Comparison of ENCODE assay signal across 22 cellular contexts in the genomic region with DNA sequence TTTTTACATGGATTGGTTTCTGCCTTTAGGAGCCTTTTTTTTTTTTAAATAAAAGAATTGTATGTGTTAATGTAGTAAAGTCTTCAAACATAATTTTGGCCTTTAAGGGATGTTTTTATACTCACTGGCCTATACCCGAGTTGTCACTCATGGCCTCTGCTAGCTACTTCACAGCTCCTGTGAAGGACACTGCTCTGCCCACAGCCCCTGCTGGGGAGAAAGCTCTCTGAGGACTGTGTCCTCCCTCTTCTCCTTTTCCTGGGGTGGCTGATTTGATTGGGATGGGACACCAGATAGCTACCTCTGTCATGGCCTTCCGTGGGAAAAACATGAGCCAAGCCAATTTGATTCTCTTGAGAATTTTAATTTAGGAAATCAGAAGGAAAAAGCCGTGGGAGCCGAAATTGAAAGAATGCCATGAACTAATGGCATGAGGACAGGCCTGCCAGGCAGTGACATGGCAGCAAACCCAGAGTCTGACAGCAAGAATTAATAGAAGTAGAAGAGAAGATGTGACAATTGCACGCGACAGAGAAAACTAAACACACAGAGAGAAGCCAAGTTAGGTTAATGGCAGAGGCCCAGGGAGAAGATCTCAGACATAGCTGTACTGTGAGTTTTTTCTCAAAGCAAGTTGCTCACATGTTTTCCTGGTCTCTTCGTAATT.
DNase-seq lines count a peak whose midpoint lies in the region; ATAC-seq and TF ChIP-seq lines count a peak whose summit lies in the region.
"Had no signal": no experiment of that assay in that cellular context is flagged by ENCODE, and none has a peak within 500 bp of the region (broad histone marks: within the 10 kb centered on the region; RNA-seq: fewer than 3 reads in every experiment).

No MANE protein-coding gene starts in this region.

- peak overlapping the region; percentile 36 to 91 for H3K27ac ChIP-seq in ascending aorta
- H3K27ac ChIP-seq in heart left ventricle = peak overlapping the region; percentile 26 to 90 (median 76)
- peak overlapping the region; percentile 69 for H3K27ac ChIP-seq in psoas muscle
- peak overlapping the region; percentile 37 to 40 for H3K27ac ChIP-seq in uterus
- H3K27ac ChIP-seq: neural progenitor cell, PC-9 had no signal

- H3K9me3 ChIP-seq in ascending aorta = no peaks in the 10 kb centered on the region
- no peaks in the 10 kb centered on the region for H3K9me3 ChIP-seq in heart left ventricle
- no peaks in the 10 kb centered on the region for H3K9me3 ChIP-seq in psoas muscle
- no peaks in the 10 kb centered on the region for H3K9me3 ChIP-seq in uterus

- no peak for TF ChIP-seq POLR2A in heart left ventricle (IDR thresholded peaks at IDR 0.05)
- no peak for TF ChIP-seq POLR2A in uterus (IDR thresholded peaks at IDR 0.05)

- H3K36me3 ChIP-seq in ascending aorta (no peaks in the 10 kb centered on the region), heart left ventricle (no peaks in the 10 kb centered on the region), psoas muscle (ENCODE audit: insufficient read depth in 1 of 2, low read depth in 1 of 2) (no peaks in the 10 kb centered on the region), uterus (no peaks in the 10 kb centered on the region)
- H3K36me3 ChIP-seq: neural progenitor cell had no signal

- DNase-seq in ascending aorta (ENCODE audit: low spot score in 2 of 2) = no peak
- no peak for DNase-seq in heart left ventricle
- DNase-seq in psoas muscle = no peak
- no peak for DNase-seq in uterus
- DNase-seq in NCI-H2196 treated with DMSO at 0.1 percent for 48 hours (lab: John Stamatoyannopoulos, UW; ENCODE audit: unreplicated experiment) = no peak
- DNase-seq in NCI-H2081 (lab: John Stamatoyannopoulos, UW) = no peak
- no peak for DNase-seq in NCI-H2227 (lab: John Stamatoyannopoulos, UW; ENCODE audit: unreplicated experiment)
- DNase-seq: activated CD4-positive, alpha-beta memory T cell treated with anti-CD3 and anti-CD28 coated beads, Interleukin-2, amount 10 ng/mL, durations not matched to agents 7 days and 5 days; activated naive CD4-positive, alpha-beta T cell treated with anti-CD3 and anti-CD28 coated beads for 36 hours; anterior cingulate cortex; Calu3; HCEC 1CT; hypothalamus; kidney glomerular epithelial cell; MM.1S; NCI-H1436 treated with DMSO at 0.1 percent for 48 hours; NCI-H2227 treated with DMSO at 0.1 percent for 48 hours; PC-9; stimulated activated CD4-positive, alpha-beta T cell treated with anti-CD3 and anti-CD28 coated beads, Interleukin-15, amount 100 ng/mL, for 24 hours; trophoblast cell had no signal

- TF ChIP-seq CTCF in ascending aorta (IDR thresholded peaks at IDR 0.05) (no peak), heart left ventricle (IDR thresholded peaks at IDR 0.05) (peak in 2 of 12 donors; percentile 7 to 16), psoas muscle (IDR thresholded peaks at IDR 0.05) (peak; percentile 9), uterus (IDR thresholded peaks at IDR 0.05) (no peak)

- H3K27me3 ChIP-seq in ascending aorta (no peaks in the 10 kb centered on the region), heart left ventricle (no peaks in the 10 kb centered on the region), psoas muscle (ENCODE audit: insufficient read depth in 3 of 3, low read length in 2 of 3) (no peaks in the 10 kb centered on the region), uterus (no peaks in the 10 kb centered on the region)
- H3K27me3 ChIP-seq: neural progenitor cell had no signal

- intact Hi-C loops in ascending aorta (cut with DNase I) (no loop called here), heart left ventricle (cut with DNase I) (loop anchor here in 1 of 10 donors (10.0 kb wide), 1 partner anchor 78 kb away; the partner anchor contains the start of gene ARHGAP10), psoas muscle (cut with DNase I) (no loop called here), uterus (cut with DNase I; ENCODE audit: low total_unique reads) (no loop called here)

- peak overlapping the region in 1 of 2 donors; percentile 31 for H3K4me3 ChIP-seq in ascending aorta
- no peak overlapping the region for H3K4me3 ChIP-seq in heart left ventricle
- H3K4me3 ChIP-seq in psoas muscle = peak overlapping the region; percentile 29
- no peak overlapping the region for H3K4me3 ChIP-seq in uterus
- H3K4me3 ChIP-seq: neural progenitor cell, PC-9 had no signal

- ATAC-seq in heart left ventricle (peak in 3 of 4 donors; percentile 38 to 55 (median 54)), psoas muscle (peak; percentile 53 to 68 (median 60))
- ATAC-seq: WTC11 had no signal

- peaks cover 36 to 79% of the 10 kb centered on the region in 2 donors for H3K4me1 ChIP-seq in ascending aorta
- peaks cover 3 to 95% (median 80%) of the 10 kb centered on the region in 12 donors for H3K4me1 ChIP-seq in heart left ventricle
- peaks cover 72% of the 10 kb centered on the region for H3K4me1 ChIP-seq in psoas muscle
- H3K4me1 ChIP-seq in uterus = peaks cover 0 to 4% of the 10 kb centered on the region in 2 donors

- 19 to 24% (median 21%) methylated on average over 7 of the region's 7 CpGs for WGBS in heart left ventricle, 4 donors
- WGBS in psoas muscle, 3 donors = 10 to 21% (median 18%) methylated on average over 7 of the region's 7 CpGs
